ENCODE assay signal across 23 cellular contexts in genomic region chr15:95550702-95551101, GRCh38.
DNase-seq lines count a peak whose midpoint lies in the region; ATAC-seq and TF ChIP-seq lines count a peak whose summit lies in the region.
"Had no signal": no experiment of that assay in that cellular context is flagged by ENCODE, and none has a peak within 500 bp of the region (broad histone marks: within the 10 kb centered on the region; RNA-seq: fewer than 3 reads in every experiment).

No MANE protein-coding gene starts in this region.

- H3K27me3 Mint-ChIP-seq in neural crest cell (ENCODE audit: low read depth), result no peaks in the 10 kb centered on the region
- H3K27me3 Mint-ChIP-seq: CD4-positive, CD25-positive, alpha-beta regulatory T cell had no signal

- CTCF ChIA-PET in HEK293T (lab: Yijun Ruan, JAX), result no interaction called here

- TF ChIP-seq CTCF in neural crest cell (conservative IDR thresholded peaks at IDR 0.05), result no peak

- no peak for ATAC-seq in GM19455 (IDR thresholded peaks at IDR 0.05; ENCODE audit: unreplicated experiment)
- no peak for ATAC-seq in GM18868 (IDR thresholded peaks at IDR 0.05; ENCODE audit: unreplicated experiment)
- ATAC-seq: GM12878 had no signal

- POLR2A ChIA-PET in HEK293T (lab: Yijun Ruan, JAX), result no interaction called here

- no peaks in the 10 kb centered on the region for H3K36me3 Mint-ChIP-seq in neural crest cell (ENCODE audit: low read depth)
- H3K36me3 Mint-ChIP-seq: CD14-positive monocyte; CD4-positive, alpha-beta memory T cell; CD4-positive, CD25-positive, alpha-beta regulatory T cell; CD8-positive, alpha-beta memory T cell had no signal

- no peaks in the 10 kb centered on the region for H3K9me3 Mint-ChIP-seq in neural crest cell

- H3K4me3 Mint-ChIP-seq in neural crest cell, result no peak overlapping the region
- H3K4me3 Mint-ChIP-seq: CD14-positive monocyte; CD4-positive, alpha-beta memory T cell; CD4-positive, CD25-positive, alpha-beta regulatory T cell; CD8-positive, alpha-beta memory T cell had no signal

- peak overlapping the region; percentile 47 for H3K27ac Mint-ChIP-seq in neural crest cell (ENCODE audit: unreplicated experiment)
- H3K27ac Mint-ChIP-seq: CD14-positive monocyte; CD4-positive, alpha-beta memory T cell; CD4-positive, CD25-positive, alpha-beta regulatory T cell; CD8-positive, alpha-beta memory T cell had no signal

- DNase-seq in HEK293T (ENCODE audit: extremely low spot score) (no peak), left kidney (ENCODE audit: low read depth, low spot score) (peak; percentile 17), neural crest cell (ENCODE audit: low read depth, low spot score) (no peak), hepatic stellate cell (ENCODE audit: low spot score) (no peak)
- DNase-seq: 8988T; ACHN; BE2C; C1 segment of cervical spinal cord; CD4-positive, alpha-beta memory T cell; CD4-positive, CD25-positive, alpha-beta regulatory T cell; CD8-positive, alpha-beta memory T cell; COR-L47; DMS 273 treated with DMSO at 0.1 percent for 48 hours; DMS153; DMS53; DMS79; DND-41; EL; GDM1 had no signal

- H3K4me1 Mint-ChIP-seq in neural crest cell, result peaks cover 16% of the 10 kb centered on the region
- H3K4me1 Mint-ChIP-seq: CD14-positive monocyte; CD4-positive, alpha-beta memory T cell; CD4-positive, CD25-positive, alpha-beta regulatory T cell; CD8-positive, alpha-beta memory T cell had no signal

TF ChIP-seq in HEK293T, 16 proteins besides CTCF, POLR2A, EP300 and RAD21:
- TF ChIP-seq TARDBP (IDR thresholded peaks at IDR 0.05) (no peak), ELF4 (IDR thresholded peaks at IDR 0.05) (no peak), NFRKB (IDR thresholded peaks at IDR 0.05) (no peak), PKNOX1 (IDR thresholded peaks at IDR 0.05) (peak; percentile 61), FOXK2 (IDR thresholded peaks at IDR 0.05) (no peak), BHLHE40 (IDR thresholded peaks at IDR 0.05; ENCODE audit: borderline replicate concordance) (no peak), L3MBTL2 (conservative IDR thresholded peaks at IDR 0.05) (no peak)
